In genomic region chr2:1856922-1857321, GRCh38 we compare ENCODE assay signal across 19 cellular contexts.
DNase-seq lines count a peak whose midpoint lies in the region; ATAC-seq and TF ChIP-seq lines count a peak whose summit lies in the region.
"Had no signal": no experiment of that assay in that cellular context is flagged by ENCODE, and none has a peak within 500 bp of the region (broad histone marks: within the 10 kb centered on the region; RNA-seq: fewer than 3 reads in every experiment).

No MANE protein-coding gene starts in this region.

- no peak overlapping the region for H3K4me3 ChIP-seq in OCI-LY7 (ENCODE audit: low read depth, low read length, poor library complexity, severe bottlenecking)
- H3K4me3 ChIP-seq: hepatocyte had no signal

- intact Hi-C loops in OCI-LY7 (cut with micrococcal nuclease; ENCODE audit: unreplicated experiment), result no loop called here

- H3K4me1 ChIP-seq in OCI-LY7 (ENCODE audit: insufficient read depth, low read length, poor library complexity, severe bottlenecking), result no peaks in the 10 kb centered on the region
- H3K4me1 ChIP-seq: Caco-2 had no signal

- H3K9me3 Mint-ChIP-seq in activated T-cell treated with anti-CD3 and anti-CD28 coated beads, Interleukin-2, amount 50 U/mL, for 72 hours, result no peaks in the 10 kb centered on the region
- H3K9me3 Mint-ChIP-seq: activated CD4-positive, alpha-beta T cell treated with anti-CD3 and anti-CD28 coated beads, Interleukin-2, amount 10 ng/mL, durations not matched to agents 24 days and 14 days had no signal

- no peaks in the 10 kb centered on the region for H4K20me1 ChIP-seq in OCI-LY7 (ENCODE audit: insufficient read depth, low read length)

- TF ChIP-seq CTCF in OCI-LY7 (conservative IDR thresholded peaks at IDR 0.05; ENCODE audit: low read length), result no peak

- H2AFZ ChIP-seq in OCI-LY7 (ENCODE audit: low read length), result no peak overlapping the region
- H2AFZ ChIP-seq: hepatocyte had no signal

- no peak overlapping the region for H3K27ac Mint-ChIP-seq in activated T-cell treated with anti-CD3 and anti-CD28 coated beads, Interleukin-2, amount 50 U/mL, for 72 hours
- H3K27ac Mint-ChIP-seq: activated CD4-positive, alpha-beta T cell treated with anti-CD3 and anti-CD28 coated beads, Interleukin-2, amount 10 ng/mL, durations not matched to agents 24 days and 14 days had no signal

- no peaks in the 10 kb centered on the region for H3K36me3 Mint-ChIP-seq in activated T-cell treated with anti-CD3 and anti-CD28 coated beads, Interleukin-2, amount 50 U/mL, for 72 hours (ENCODE audit: insufficient read depth in 2 of 2)

- no peak overlapping the region for H3K27ac ChIP-seq in OCI-LY7 (ENCODE audit: low read depth, low read length, poor library complexity, severe bottlenecking)
- H3K27ac ChIP-seq: hepatocyte, KMS-11 had no signal

- POLR2A ChIA-PET in OCI-LY7 (lab: Charles Lee), result interaction anchor here (0.7 kb wide), 1 partner anchor 686 kb away, joined by 3 read pairs; no protein-coding TSS in a partner anchor

- ATAC-seq in activated T-cell treated with anti-CD3 and anti-CD28 coated beads, Interleukin-2, amount 50 U/mL, for 72 hours (replicated peaks in 1 of 2), result no peak
- ATAC-seq: sciatic nerve had no signal

- H3K9me3 ChIP-seq in OCI-LY7 (ENCODE audit: low read length), result no peaks in the 10 kb centered on the region
- H3K9me3 ChIP-seq: Caco-2 had no signal

- H3K36me3 ChIP-seq in OCI-LY7 (ENCODE audit: insufficient read depth, low read length), result no peaks in the 10 kb centered on the region

- no peaks in the 10 kb centered on the region for H3K79me2 ChIP-seq in OCI-LY7 (ENCODE audit: insufficient read depth, low read depth, low read length)
- H3K79me2 ChIP-seq: hepatocyte had no signal

- CTCF ChIA-PET in OCI-LY7 (lab: Charles Lee; ENCODE audit: unreplicated experiment), result no interaction called here

- peaks cover 37% of the 10 kb centered on the region for H3K27me3 Mint-ChIP-seq in activated T-cell treated with anti-CD3 and anti-CD28 coated beads, Interleukin-2, amount 50 U/mL, for 72 hours (ENCODE audit: low read depth)

- no peak overlapping the region for H3K4me3 Mint-ChIP-seq in activated T-cell treated with anti-CD3 and anti-CD28 coated beads, Interleukin-2, amount 50 U/mL, for 72 hours
- H3K4me3 Mint-ChIP-seq: activated CD4-positive, alpha-beta T cell treated with anti-CD3 and anti-CD28 coated beads, Interleukin-2, amount 10 ng/mL, durations not matched to agents 24 days and 14 days had no signal

- no peak overlapping the region for H3K4me2 ChIP-seq in OCI-LY7 (ENCODE audit: low read length)
- H3K4me2 ChIP-seq: hepatocyte, KMS-11 had no signal

- H3K9me2 ChIP-seq in OCI-LY7 (ENCODE audit: insufficient read depth, low read length), result no peaks in the 10 kb centered on the region

- peaks cover 5% of the 10 kb centered on the region for H3K4me1 Mint-ChIP-seq in activated T-cell treated with anti-CD3 and anti-CD28 coated beads, Interleukin-2, amount 50 U/mL, for 72 hours (ENCODE audit: low read depth)

- BruUV-seq in OCI-LY7 (replicated peaks; lab: Mats Ljungman, UMichigan), result no TSS peak

- DNase-seq in AG08395 (ENCODE audit: low spot score), result peak; percentile 20
- DNase-seq in LHCN-M2 (ENCODE audit: low read depth), result peak; percentile 5
- peak; percentile 38 for DNase-seq in cerebellar cortex (ENCODE audit: low spot score)
- peak; percentile 67 for DNase-seq in kidney tubule cell (ENCODE audit: low spot score)
- no peak for DNase-seq in T-helper 9 cell
- no peak for DNase-seq in activated T-cell treated with anti-CD3 and anti-CD28 coated beads, Interleukin-2, amount 50 U/mL, for 72 hours
- no peak for DNase-seq in OCI-LY7 (ENCODE audit: low spot score)
- DNase-seq in effector CD8-positive, alpha-beta T cell (lab: John Stamatoyannopoulos, UW), result no peak
- DNase-seq: activated CD4-positive, alpha-beta T cell treated with anti-CD3 and anti-CD28 coated beads, Interleukin-2, amount 10 ng/mL, durations not matched to agents 24 days and 14 days; activated CD8-positive, alpha-beta memory T cell treated with anti-CD3 and anti-CD28 coated beads, Interleukin-2, amount 50 U/mL, for 48 hours; activated gamma-delta T cell treated with Interleukin-2 at 50 U/mL for 16 hours; Caco-2; midbrain; NCI-H1105; NCI-H69; stimulated activated CD4-positive, alpha-beta T cell treated with anti-CD3 and anti-CD28 coated beads, Interleukin-1b, Interleukin-23, amount 100 ng/mL, for 48 hours had no signal

Comparison
In these comparisons a context has a peak if more than half of its experiments do, and no peak if none do; other contexts are left out.
1. DNase-seq: peak in AG08395 (single experiment), LHCN-M2 (single experiment), cerebellar cortex (single experiment) and kidney tubule cell (single experiment); none in T-helper 9 cell (single experiment), activated T-cell treated with anti-CD3 and anti-CD28 coated beads, Interleukin-2, amount 50 U/mL, for 72 hours (0 of 2), OCI-LY7 (single experiment) and effector CD8-positive, alpha-beta T cell (single experiment).